Comparison of ENCODE assay signal across 9 cellular contexts in genomic region chr12:29796823-29797263, GRCh38. TPM values are rescaled to one million over a fixed set of nuclear protein-coding genes. Genes with fewer than 3 reads are reported as not detected.
A peak's percentile ranks its signal among the peaks of the same experiment; 100 is the strongest.
DNase-seq lines count a peak whose midpoint lies in the region; ATAC-seq, FAIRE-seq and TF ChIP-seq lines count a peak whose summit lies in the region.
"Had no signal": no experiment of that assay in that cellular context is flagged by ENCODE, and none has a peak within 500 bp of the region (broad histone marks: within the 10 kb centered on the region; RNA-seq: fewer than 3 reads in every experiment).

No MANE protein-coding gene starts in this region.

- H3K4me1 ChIP-seq in thoracic aorta (ENCODE audit: control insufficient read depth in 1 of 2, low read depth in 2 of 2), result peaks cover 7 to 20% of the 10 kb centered on the region in 2 donors

- H3K27me3 Mint-ChIP-seq in HFFc6 (ENCODE audit: insufficient read depth) (peaks cover 3% of the 10 kb centered on the region; the same call in 1 of the 2 replicates), MCF 10A (ENCODE audit: insufficient read depth, unreplicated experiment) (no peaks in the 10 kb centered on the region)
- no peaks in the 10 kb centered on the region for H3K27me3 Mint-ChIP-seq in activated CD4-positive, alpha-beta memory T cell treated with anti-CD3 and anti-CD28 coated beads, Interleukin-2, amount 10 ng/mL, durations not matched to agents 7 days and 5 days

- FAIRE-seq in frontal cortex (lab: Jason Lieb, UNC), result no peak

- no peak overlapping the region for H3K27ac Mint-ChIP-seq in HFFc6
- H3K27ac Mint-ChIP-seq in MCF 10A (ENCODE audit: low read depth, unreplicated experiment), result peak overlapping the region; percentile 88
- H3K27ac Mint-ChIP-seq in activated CD4-positive, alpha-beta memory T cell treated with anti-CD3 and anti-CD28 coated beads, Interleukin-2, amount 10 ng/mL, durations not matched to agents 7 days and 5 days, result no peak overlapping the region

- H3K36me3 ChIP-seq in thoracic aorta, result no peaks in the 10 kb centered on the region

- CTCF ChIA-PET in MCF 10A (lab: Yijun Ruan, JAX), result interaction anchor here (0.6 to 0.9 kb wide), 4 partner anchors 16 to 1403 kb away, joined by 3 to 4 read pairs (median 4); no protein-coding TSS in a partner anchor
- CTCF ChIA-PET in activated CD4-positive, alpha-beta memory T cell treated with anti-CD3 and anti-CD28 coated beads, Interleukin-2, amount 10 ng/mL, durations not matched to agents 7 days and 5 days (lab: Charles Lee), result no interaction called here

- H3K9me3 Mint-ChIP-seq in HFFc6 (peaks cover 30% of the 10 kb centered on the region), MCF 10A (ENCODE audit: unreplicated experiment) (no peaks in the 10 kb centered on the region)
- peaks cover 13% of the 10 kb centered on the region for H3K9me3 Mint-ChIP-seq in activated CD4-positive, alpha-beta memory T cell treated with anti-CD3 and anti-CD28 coated beads, Interleukin-2, amount 10 ng/mL, durations not matched to agents 7 days and 5 days

- peaks cover 9% of the 10 kb centered on the region for H3K4me1 Mint-ChIP-seq in HFFc6 (ENCODE audit: low read depth)
- peaks cover 20% of the 10 kb centered on the region for H3K4me1 Mint-ChIP-seq in MCF 10A (ENCODE audit: insufficient read depth, unreplicated experiment)
- no peaks in the 10 kb centered on the region for H3K4me1 Mint-ChIP-seq in activated CD4-positive, alpha-beta memory T cell treated with anti-CD3 and anti-CD28 coated beads, Interleukin-2, amount 10 ng/mL, durations not matched to agents 7 days and 5 days

- H3K4me3 Mint-ChIP-seq in HFFc6 (no peak overlapping the region), MCF 10A (ENCODE audit: unreplicated experiment) (peak overlapping the region; percentile 15)
- H3K4me3 Mint-ChIP-seq in activated CD4-positive, alpha-beta memory T cell treated with anti-CD3 and anti-CD28 coated beads, Interleukin-2, amount 10 ng/mL, durations not matched to agents 7 days and 5 days, result no peak overlapping the region

- peak; percentile 49 for DNase-seq in HFFc6
- peak; percentile 89 for DNase-seq in MCF 10A (ENCODE audit: unreplicated experiment)
- DNase-seq in iPS-NIHi11 (ENCODE audit: low spot score), result peak; percentile 52
- no peak for DNase-seq in thoracic aorta (ENCODE audit: low spot score)
- no peak for DNase-seq in activated naive CD4-positive, alpha-beta T cell (lab: John Stamatoyannopoulos, UW)
- no peak for DNase-seq in activated CD4-positive, alpha-beta memory T cell treated with anti-CD3 and anti-CD28 coated beads, Interleukin-2, amount 10 ng/mL, durations not matched to agents 7 days and 5 days
- DNase-seq in frontal cortex (ENCODE audit: low spot score in 2 of 2), result no peak
- DNase-seq: GOT3 had no signal

- TF ChIP-seq CTCF in HFFc6 (IDR thresholded peaks at IDR 0.05) (no peak), MCF 10A (IDR thresholded peaks at IDR 0.05; ENCODE audit: unreplicated experiment) (no peak), thoracic aorta (IDR thresholded peaks at IDR 0.05) (peak; percentile 33)

- no peaks in the 10 kb centered on the region for H3K27me3 ChIP-seq in thoracic aorta (replicated peaks; ENCODE audit: insufficient read depth)

- POLR2A ChIA-PET in MCF 10A (lab: Yijun Ruan, JAX), result interaction anchor here (0.6 to 4.7 kb wide), 6 partner anchors 14 to 337 kb away, joined by 3 to 36 read pairs (median 4); partner anchors contain the start of gene TMTC1
- POLR2A ChIA-PET in activated CD4-positive, alpha-beta memory T cell treated with anti-CD3 and anti-CD28 coated beads, Interleukin-2, amount 10 ng/mL, durations not matched to agents 7 days and 5 days (lab: Charles Lee), result no interaction called here

- H3K36me3 Mint-ChIP-seq in HFFc6 (ENCODE audit: low read depth), result no peaks in the 10 kb centered on the region
- H3K36me3 Mint-ChIP-seq in MCF 10A (ENCODE audit: insufficient read depth, unreplicated experiment), result no peaks in the 10 kb centered on the region
- H3K36me3 Mint-ChIP-seq in activated CD4-positive, alpha-beta memory T cell treated with anti-CD3 and anti-CD28 coated beads, Interleukin-2, amount 10 ng/mL, durations not matched to agents 7 days and 5 days (ENCODE audit: low read depth), result no peaks in the 10 kb centered on the region

- no peaks in the 10 kb centered on the region for H3K9me3 ChIP-seq in thoracic aorta

- H3K4me3 ChIP-seq in thoracic aorta, result peak overlapping the region; percentile 27

- H3K27ac ChIP-seq in thoracic aorta, result peak overlapping the region; percentile 12 to 56

- no TSS peak for BruUV-seq in MCF 10A (replicated peaks; lab: Mats Ljungman, UMichigan)

- ATAC-seq in thoracic aorta (ENCODE audit: insufficient number of reproducible peaks, low FRiP score, low read depth), result peak; percentile 97
- no peak for ATAC-seq in GM19351 (IDR thresholded peaks at IDR 0.05; ENCODE audit: unreplicated experiment)

- intact Hi-C loops in MCF 10A (cut with micrococcal nuclease), result no loop called here

RNA-seq across cellular contexts. Expression of gene TMTC1, which starts 13.1 kb away (rescaled TPM):
- not detected for total RNA-seq in HFFc6 (2021; fragmentation: NEBNext Ultra II Directional; extraction: Animal tissue kit (Norgen Biotek cat#: 25700))
- total RNA-seq in MCF 10A (2022) (100 and 109 TPM in 2 replicates), thoracic aorta (100 to 1,000 TPM in 1 of 2 donors, 10 to 100 TPM in 1; 76.3 to 160 TPM), frontal cortex (17.1 TPM)
- under 1 TPM; 0.63 to 0.93 TPM for total RNA-seq in activated CD4-positive, alpha-beta memory T cell treated with anti-CD3 and anti-CD28 coated beads, Interleukin-2, amount 10 ng/mL, durations not matched to agents 7 days and 5 days

Comparison
In these comparisons a context has a peak if more than half of its experiments do, and no peak if none do; other contexts are left out.
1. DNase-seq: peak in HFFc6 (single experiment), MCF 10A (single experiment) and iPS-NIHi11 (single experiment); none in thoracic aorta (single experiment), activated naive CD4-positive, alpha-beta T cell (0 of 4), activated CD4-positive, alpha-beta memory T cell treated with anti-CD3 and anti-CD28 coated beads, Interleukin-2, amount 10 ng/mL, durations not matched to agents 7 days and 5 days (single experiment) and frontal cortex (0 of 2).